1 cellular context compared by ENCODE assay signal in the genomic region with DNA sequence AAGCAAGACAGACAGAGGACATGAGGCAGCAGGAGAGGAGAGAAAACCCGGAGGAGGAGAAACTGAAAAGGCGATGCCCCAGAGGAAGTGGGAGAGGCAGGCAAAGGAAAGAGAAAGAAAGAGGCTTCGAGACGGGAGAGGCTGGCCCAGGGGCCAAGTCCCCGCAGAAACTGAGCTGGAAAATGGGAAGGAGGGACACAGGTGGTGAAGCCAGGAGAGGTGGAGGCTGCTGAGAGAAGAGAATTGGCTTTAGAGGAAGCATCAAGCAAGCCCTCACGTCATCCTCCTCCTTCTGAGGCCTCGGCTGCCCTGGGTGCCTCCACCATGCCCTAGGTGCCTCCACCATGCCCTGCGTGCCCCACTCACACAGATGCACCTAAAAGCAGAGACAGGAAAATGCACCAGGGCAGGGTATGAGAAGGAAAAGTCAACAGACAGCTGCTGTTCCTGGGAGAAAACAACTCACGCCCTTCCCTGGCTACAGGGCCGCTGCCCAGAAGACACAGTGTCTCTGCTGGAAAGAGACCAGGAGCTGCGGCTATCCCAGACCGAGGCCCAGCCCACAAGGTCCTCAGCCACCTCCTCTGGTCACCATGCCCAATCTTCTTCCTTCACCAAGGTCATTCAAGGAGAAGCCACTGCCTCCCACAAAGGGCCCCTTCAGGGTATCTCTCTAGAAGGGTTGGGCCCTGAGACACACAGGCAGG.
TF ChIP-seq lines count a peak whose summit lies in the region.

No MANE protein-coding gene starts in this region.

TF ChIP-seq in HEK293T, 16 proteins besides CTCF, POLR2A, EP300 and RAD21 (continued from another document):
- TF ChIP-seq L3MBTL2 (conservative IDR thresholded peaks at IDR 0.05) (no peak), ZNF384 (IDR thresholded peaks at IDR 0.05) (no peak), FOXM1 (IDR thresholded peaks at IDR 0.05; ENCODE audit: borderline replicate concordance) (no peak), FOXA1 (IDR thresholded peaks at IDR 0.05) (no peak), HDGF (IDR thresholded peaks at IDR 0.05; ENCODE audit: borderline replicate concordance) (no peak), ARNT (IDR thresholded peaks at IDR 0.05) (no peak), NFRKB (IDR thresholded peaks at IDR 0.05) (no peak), LEF1 (IDR thresholded peaks at IDR 0.05; ENCODE audit: borderline replicate concordance) (no peak), SUZ12 (IDR thresholded peaks at IDR 0.05) (no peak)
